Comparison of ENCODE assay signal across 16 cellular contexts in genomic region chr20:16308754-16309153, GRCh38.
"Had no signal": no experiment of that assay in that cellular context is flagged by ENCODE, and none has a peak within 500 bp of the region (broad histone marks: within the 10 kb centered on the region; RNA-seq: fewer than 3 reads in every experiment).

No MANE protein-coding gene starts in this region.

- H3K36me3 ChIP-seq: pancreas, uterus had no signal

- FAIRE-seq: islet of Langerhans, pancreas, small intestine had no signal

- H3K4me3 ChIP-seq: pancreas, thyroid gland, uterus had no signal

- H3K27me3 ChIP-seq: pancreas, thyroid gland, uterus had no signal

- H3K4me1 ChIP-seq: pancreas, thyroid gland, uterus had no signal

- ATAC-seq: activated CD8-positive, alpha-beta memory T cell treated with anti-CD3 and anti-CD28 coated beads, Interleukin-2, amount 10 ng/mL, durations not matched to agents 7 days and 5 days; activated T-cell treated with anti-CD3 and anti-CD28 coated beads, Interleukin-2, amount 50 U/mL, for 4 hours; left ventricle myocardium superior; pancreas had no signal

- DNase-seq: activated CD4-positive, alpha-beta T cell treated with anti-CD3 and anti-CD28 coated beads, Interleukin-2, amount 50 U/mL, for 4 hours; activated CD4-positive, CD25-positive, alpha-beta regulatory T cell treated with anti-CD3 and anti-CD28 coated beads, Interleukin-2, amount 50 U/mL, for 72 hours; activated CD8-positive, alpha-beta memory T cell treated with anti-CD3 and anti-CD28 coated beads, Interleukin-2, amount 10 ng/mL, durations not matched to agents 7 days and 5 days; activated gamma-delta T cell treated with Interleukin-2 at 50 U/mL for 16 hours; activated T-cell treated with anti-CD3 and anti-CD28 coated beads, Interleukin-2, amount 50 U/mL, for 4 hours; central memory CD4-positive, alpha-beta T cell; effector memory CD4-positive, alpha-beta T cell; head of caudate nucleus; left ventricle myocardium superior; pancreas; retina; small intestine; thyroid gland; uterus had no signal

- H3K9me3 ChIP-seq: pancreas, thyroid gland had no signal

- H3K27ac ChIP-seq: epithelial cell of prostate, pancreas, thyroid gland, uterus had no signal
